In the genomic region with DNA sequence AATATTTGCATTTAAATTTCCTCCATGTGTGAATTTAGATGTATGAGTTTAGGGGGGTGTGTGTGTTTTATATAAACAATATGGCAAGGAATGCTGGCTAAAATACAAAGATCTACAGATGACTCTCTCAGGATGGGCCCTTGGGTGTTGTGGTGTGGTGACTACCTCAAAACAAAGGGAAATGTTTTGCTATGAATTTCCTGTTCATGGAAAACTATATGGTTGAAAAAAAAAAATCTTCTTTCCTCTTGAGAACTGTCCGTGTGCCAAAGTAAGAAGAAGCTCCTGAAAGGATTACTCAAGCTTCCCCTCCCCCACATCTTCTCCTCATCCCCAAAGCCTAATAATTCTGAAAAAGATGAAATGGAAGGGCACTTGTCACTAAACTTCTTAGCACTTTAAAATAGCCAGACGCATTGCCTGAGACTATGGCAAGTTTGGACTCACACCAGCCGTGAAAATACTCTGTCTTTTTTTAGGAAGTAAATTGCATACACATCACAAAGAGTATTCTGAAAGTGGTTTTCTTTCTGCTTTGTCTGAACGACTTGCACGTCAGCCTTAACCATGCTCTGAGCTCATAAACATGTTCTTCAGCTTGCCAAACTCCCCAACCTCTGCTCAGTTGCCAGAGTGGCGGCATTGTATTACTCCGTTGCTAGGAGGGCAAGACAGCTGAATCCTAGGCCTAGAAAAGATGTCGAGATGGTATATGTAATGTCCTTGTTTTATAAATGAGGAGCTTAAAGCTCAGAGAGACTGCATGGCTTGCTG, we compare ENCODE assay signal across 10 cellular contexts.
DNase-seq lines count a peak whose midpoint lies in the region; TF ChIP-seq lines count a peak whose summit lies in the region.
"Had no signal": no experiment of that assay in that cellular context is flagged by ENCODE, and none has a peak within 500 bp of the region (broad histone marks: within the 10 kb centered on the region; RNA-seq: fewer than 3 reads in every experiment).

No MANE protein-coding gene starts in this region.

- no peak overlapping the region for H2BK120ac ChIP-seq in H9 (ENCODE audit: low read depth, low read length, poor library complexity, severe bottlenecking)

- no peaks in the 10 kb centered on the region for H4K20me1 ChIP-seq in H9 (ENCODE audit: control insufficient read depth, insufficient read depth, insufficient read length)

- no peak overlapping the region for H4K91ac ChIP-seq in H9 (ENCODE audit: insufficient read length, low read depth, low read length)

- no peak overlapping the region for H3K18ac ChIP-seq in H9 (ENCODE audit: insufficient read length, low read depth, low read length)

- H3K79me1 ChIP-seq in H9 (ENCODE audit: insufficient read depth, low read depth, low read length, poor library complexity, severe bottlenecking), result no peaks in the 10 kb centered on the region

- H3K27ac ChIP-seq in H9 (ENCODE audit: insufficient read length, low read depth, low read length), result no peak overlapping the region

- H3T11ph ChIP-seq in H9 (ENCODE audit: low read length), result no peak overlapping the region

- H2AK5ac ChIP-seq in H9 (ENCODE audit: insufficient read length, low read length), result no peak overlapping the region

- DNase-seq in CD1c-positive myeloid dendritic cell (ENCODE audit: extremely low spot score) (peak; percentile 42), NOMO-1 treated with dmso at 0.1 percent for 144 hours (lab: John Stamatoyannopoulos, UW; ENCODE audit: unreplicated experiment) (peak; percentile 49), fibroblast of villous mesenchyme (ENCODE audit: low read depth) (peak; percentile 64), pons (ENCODE audit: low spot score) (peak; percentile 36), iPS-NIHi7 (ENCODE audit: extremely low spot score) (no peak), NCI-H345 treated with DMSO at 0.1 percent for 48 hours (lab: John Stamatoyannopoulos, UW; ENCODE audit: unreplicated experiment) (no peak), H9 (no peak), GM20000 (ENCODE audit: low spot score) (no peak)
- DNase-seq: activated naive CD8-positive, alpha-beta T cell treated with anti-CD3 and anti-CD28 coated beads for 36 hours; PC-3 had no signal

- no peaks in the 10 kb centered on the region for H3K23me2 ChIP-seq in H9 (ENCODE audit: insufficient read length, low read depth, low read length, poor library complexity, severe bottlenecking)

- no peak overlapping the region for H2BK5ac ChIP-seq in H9 (ENCODE audit: insufficient read length, low read length)

- no peak overlapping the region for H3K9ac ChIP-seq in H9 (ENCODE audit: extremely low read depth, insufficient read length, low read length)

- H3K23ac ChIP-seq in H9 (ENCODE audit: insufficient read length, low read depth, low read length), result no peak overlapping the region

- H3K9me3 Mint-ChIP-seq in H9, result no peaks in the 10 kb centered on the region
- H3K9me3 Mint-ChIP-seq: activated naive CD8-positive, alpha-beta T cell treated with anti-CD3 and anti-CD28 coated beads for 36 hours had no signal

- H3K36me3 Mint-ChIP-seq in H9 (ENCODE audit: insufficient read depth in 1 of 3, low read depth in 3 of 3), result no peaks in the 10 kb centered on the region; a peak in 1 of 7 replicates
- H3K36me3 Mint-ChIP-seq: activated naive CD8-positive, alpha-beta T cell treated with anti-CD3 and anti-CD28 coated beads for 36 hours had no signal

- H2BK20ac ChIP-seq in H9 (ENCODE audit: low read depth, low read length, poor library complexity, severe bottlenecking), result no peak overlapping the region

- H3K4me1 ChIP-seq in H9 (ENCODE audit: insufficient read depth, low read length), result no peaks in the 10 kb centered on the region

- no peak overlapping the region for H3K27ac Mint-ChIP-seq in H9
- H3K27ac Mint-ChIP-seq: activated naive CD8-positive, alpha-beta T cell treated with anti-CD3 and anti-CD28 coated beads for 36 hours had no signal

- no peak overlapping the region for H4K5ac ChIP-seq in H9 (ENCODE audit: insufficient read length, low read depth, low read length)

- H3K56ac ChIP-seq in H9 (ENCODE audit: insufficient read length, low read depth, low read length), result no peak overlapping the region

- H4K8ac ChIP-seq in H9 (replicated peaks; ENCODE audit: insufficient read length, low read depth, low read length), result no peak overlapping the region

- no peak overlapping the region for H3K14ac ChIP-seq in H9 (ENCODE audit: insufficient read depth, low read length)

- no peak overlapping the region for H3K4me3 ChIP-seq in fibroblast of villous mesenchyme (ENCODE audit: low read depth, low read length)

- H2AFZ ChIP-seq in H9 (ENCODE audit: low read length), result no peak overlapping the region

- TF ChIP-seq CTCF in fibroblast of villous mesenchyme (IDR thresholded peaks at IDR 0.05; ENCODE audit: insufficient read depth, low read depth, low read length), result no peak
- no peak for TF ChIP-seq CTCF in H9 (conservative IDR thresholded peaks at IDR 0.05)
- TF ChIP-seq CTCF in GM20000 (IDR thresholded peaks at IDR 0.05; ENCODE audit: extremely low read depth, missing control alignments), result no peak

- H3K9me3 ChIP-seq in H9 (ENCODE audit: control insufficient read depth, low read depth, low read length), result no peaks in the 10 kb centered on the region

- no peak overlapping the region for H2BK15ac ChIP-seq in H9 (ENCODE audit: low read depth, low read length)

- WGBS in H9 (ENCODE audit: extremely low coverage, insufficient read length, low lambda C conversion rate), result no CpG with 5 or more reads among the region's 8 CpGs

- no peaks in the 10 kb centered on the region for H3K27me3 Mint-ChIP-seq in H9 (ENCODE audit: low read depth)

- no peaks in the 10 kb centered on the region for H3K27me3 ChIP-seq in H9 (ENCODE audit: insufficient read depth, low read length)

- no peak overlapping the region for H2BK12ac ChIP-seq in H9 (ENCODE audit: insufficient read length, low read depth, low read length)

- no peak overlapping the region for H3K4me2 ChIP-seq in H9 (ENCODE audit: insufficient read depth, insufficient read length, low read length)

- H3K4me3 Mint-ChIP-seq in H9, result no peak overlapping the region
- H3K4me3 Mint-ChIP-seq: activated naive CD8-positive, alpha-beta T cell treated with anti-CD3 and anti-CD28 coated beads for 36 hours had no signal

- H3K79me2 ChIP-seq in H9 (ENCODE audit: insufficient read depth, low read length), result no peaks in the 10 kb centered on the region

- H3K4me1 Mint-ChIP-seq in H9, result peaks cover 4 to 9% of the 10 kb centered on the region in 2 experiments

- no peak overlapping the region for H3K4ac ChIP-seq in H9 (ENCODE audit: low read depth, low read length)

Comparison
In these comparisons a context has a peak if more than half of its experiments do, and no peak if none do; other contexts are left out.
1. DNase-seq: peak in CD1c-positive myeloid dendritic cell (single experiment), NOMO-1 treated with dmso at 0.1 percent for 144 hours (single experiment), fibroblast of villous mesenchyme (single experiment) and pons (single experiment); none in iPS-NIHi7 (single experiment), NCI-H345 treated with DMSO at 0.1 percent for 48 hours (single experiment), H9 (single experiment) and GM20000 (single experiment).